8 cellular contexts compared by ENCODE assay signal in the genomic region with DNA sequence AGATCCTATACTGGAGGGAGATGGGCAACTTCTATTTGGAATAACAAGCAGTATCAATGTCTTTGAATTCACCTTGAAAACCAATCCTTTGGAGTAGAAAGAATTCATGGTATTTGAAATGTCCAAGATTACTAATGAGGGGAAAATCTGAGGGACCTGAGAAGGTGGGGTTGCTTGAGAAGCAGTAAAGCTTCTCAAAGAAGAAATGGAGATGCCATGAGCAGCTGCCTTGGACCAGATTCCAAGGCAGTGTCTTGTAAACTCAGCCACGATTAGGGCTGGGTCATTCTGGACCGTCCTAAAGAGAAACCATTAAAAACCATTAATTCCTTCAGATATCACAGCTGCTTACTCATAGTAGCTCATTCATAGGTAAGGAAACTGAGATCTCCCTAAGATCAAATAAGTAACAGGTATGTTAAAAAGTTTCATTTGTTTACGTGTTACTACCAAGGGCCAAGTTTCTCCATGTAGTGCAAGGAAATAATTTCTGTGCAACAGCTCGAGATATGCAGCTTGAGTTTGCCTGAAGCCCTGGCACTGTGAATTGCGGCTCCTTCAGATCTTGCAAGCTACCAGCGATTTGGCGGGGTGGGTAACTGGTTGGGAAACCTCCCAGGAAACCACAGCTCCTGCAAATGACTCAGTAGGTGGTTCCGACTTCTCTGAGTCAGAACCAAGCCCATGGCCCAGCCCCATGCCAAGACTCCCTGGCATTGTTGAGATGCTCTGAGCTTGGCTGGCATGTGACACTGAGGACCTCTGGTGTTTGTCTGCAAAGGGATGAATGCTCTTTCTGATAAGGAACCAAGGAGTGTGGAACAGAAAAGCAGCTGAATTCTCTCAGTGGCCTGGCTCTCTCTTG.
DNase-seq lines count a peak whose midpoint lies in the region; ATAC-seq and TF ChIP-seq lines count a peak whose summit lies in the region.

No MANE protein-coding gene starts in this region.

- H3K36me3 ChIP-seq in CD4-positive, alpha-beta memory T cell (ENCODE audit: insufficient read depth, low read length) = no peaks in the 10 kb centered on the region
- no peaks in the 10 kb centered on the region for H3K36me3 ChIP-seq in Peyer's patch

- H3K4me3 ChIP-seq in CD4-positive, alpha-beta memory T cell (ENCODE audit: low read length in 2 of 2) = no peak overlapping the region
- H3K4me3 ChIP-seq in Peyer's patch = no peak overlapping the region

- ATAC-seq in activated naive CD8-positive, alpha-beta T cell treated with anti-CD3 and anti-CD28 coated beads, Interleukin-2, amount 10 ng/mL, durations not matched to agents 7 days and 5 days (ENCODE audit: low read depth) = peak; percentile 33
- ATAC-seq in stimulated activated naive CD8-positive, alpha-beta T cell treated with anti-CD3 and anti-CD28 coated beads, Interleukin-15, amount 100 ng/mL, for 72 hours = peak; percentile 96
- ATAC-seq in HG02870 (IDR thresholded peaks at IDR 0.05; ENCODE audit: unreplicated experiment) = no peak

- intact Hi-C loops in CD4-positive, alpha-beta memory T cell (cut with micrococcal nuclease) = loop anchor here (1.0 to 5.0 kb wide), 6 partner anchors 345 to 1240 kb away; no protein-coding TSS in a partner anchor

- no peak for TF ChIP-seq POLR2A in Peyer's patch (IDR thresholded peaks at IDR 0.05)

- H3K27me3 ChIP-seq in CD4-positive, alpha-beta memory T cell (ENCODE audit: insufficient read depth, low read length) = no peaks in the 10 kb centered on the region
- H3K27me3 ChIP-seq in Peyer's patch = no peaks in the 10 kb centered on the region

- no peaks in the 10 kb centered on the region for H3K9me3 ChIP-seq in CD4-positive, alpha-beta memory T cell (ENCODE audit: control insufficient read depth in 1 of 2, low read length in 2 of 2)
- H3K9me3 ChIP-seq in Peyer's patch = no peaks in the 10 kb centered on the region

- H3K36me3 Mint-ChIP-seq in CD4-positive, alpha-beta memory T cell = no peaks in the 10 kb centered on the region
- no peaks in the 10 kb centered on the region for H3K36me3 Mint-ChIP-seq in activated naive CD8-positive, alpha-beta T cell treated with anti-CD3 and anti-CD28 coated beads, Interleukin-2, amount 10 ng/mL, durations not matched to agents 7 days and 5 days

- peak overlapping the region in 6 of 8 donors; percentile 5 to 65 (median 31) for H3K4me3 Mint-ChIP-seq in CD4-positive, alpha-beta memory T cell
- no peak overlapping the region for H3K4me3 Mint-ChIP-seq in activated naive CD8-positive, alpha-beta T cell treated with anti-CD3 and anti-CD28 coated beads, Interleukin-2, amount 10 ng/mL, durations not matched to agents 7 days and 5 days
- peak overlapping the region in 1 of 2 donors; percentile 26 for H3K4me3 Mint-ChIP-seq in stimulated activated naive CD8-positive, alpha-beta T cell treated with anti-CD3 and anti-CD28 coated beads, Interleukin-15, amount 100 ng/mL, for 72 hours

- peaks cover 9 to 25% (median 14%) of the 10 kb centered on the region in 4 donors for H3K4me1 Mint-ChIP-seq in CD4-positive, alpha-beta memory T cell
- H3K4me1 Mint-ChIP-seq in activated naive CD8-positive, alpha-beta T cell treated with anti-CD3 and anti-CD28 coated beads, Interleukin-2, amount 10 ng/mL, durations not matched to agents 7 days and 5 days = no peaks in the 10 kb centered on the region
- H3K4me1 Mint-ChIP-seq in stimulated activated naive CD8-positive, alpha-beta T cell treated with anti-CD3 and anti-CD28 coated beads, Interleukin-15, amount 100 ng/mL, for 72 hours = peaks cover 8% of the 10 kb centered on the region

- H3K4me1 ChIP-seq in CD4-positive, alpha-beta memory T cell (ENCODE audit: insufficient read depth, low read length) = peaks cover 14% of the 10 kb centered on the region
- H3K4me1 ChIP-seq in Peyer's patch = peaks cover 0 to 8% (median 0%) of the 10 kb centered on the region in 4 donors

- no peaks in the 10 kb centered on the region for H3K9me3 Mint-ChIP-seq in CD4-positive, alpha-beta memory T cell
- H3K9me3 Mint-ChIP-seq in activated naive CD8-positive, alpha-beta T cell treated with anti-CD3 and anti-CD28 coated beads, Interleukin-2, amount 10 ng/mL, durations not matched to agents 7 days and 5 days = no peaks in the 10 kb centered on the region
- no peaks in the 10 kb centered on the region for H3K9me3 Mint-ChIP-seq in stimulated activated naive CD8-positive, alpha-beta T cell treated with anti-CD3 and anti-CD28 coated beads, Interleukin-15, amount 100 ng/mL, for 72 hours

- no peak for TF ChIP-seq CTCF in Peyer's patch (IDR thresholded peaks at IDR 0.05)

- no peaks in the 10 kb centered on the region for H3K27me3 Mint-ChIP-seq in CD4-positive, alpha-beta memory T cell
- H3K27me3 Mint-ChIP-seq in activated naive CD8-positive, alpha-beta T cell treated with anti-CD3 and anti-CD28 coated beads, Interleukin-2, amount 10 ng/mL, durations not matched to agents 7 days and 5 days = peaks cover 28% of the 10 kb centered on the region
- peaks cover 41% of the 10 kb centered on the region for H3K27me3 Mint-ChIP-seq in stimulated activated naive CD8-positive, alpha-beta T cell treated with anti-CD3 and anti-CD28 coated beads, Interleukin-15, amount 100 ng/mL, for 72 hours

- CTCF ChIA-PET in CD4-positive, alpha-beta memory T cell (lab: Charles Lee; ENCODE audit: partially characterized antibody) = interaction anchor here (0.6 to 2.9 kb wide), 41 partner anchors 9 to 1241 kb away, joined by 3 to 22 read pairs (median 4); no protein-coding TSS in a partner anchor

- H3K27ac Mint-ChIP-seq in CD4-positive, alpha-beta memory T cell = peak overlapping the region in 4 of 7 donors; percentile 8 to 57 (median 55)
- H3K27ac Mint-ChIP-seq in activated naive CD8-positive, alpha-beta T cell treated with anti-CD3 and anti-CD28 coated beads, Interleukin-2, amount 10 ng/mL, durations not matched to agents 7 days and 5 days = no peak overlapping the region
- no peak overlapping the region for H3K27ac Mint-ChIP-seq in stimulated activated naive CD8-positive, alpha-beta T cell treated with anti-CD3 and anti-CD28 coated beads, Interleukin-15, amount 100 ng/mL, for 72 hours

- POLR2A ChIA-PET in CD4-positive, alpha-beta memory T cell (lab: Charles Lee; ENCODE audit: partially characterized antibody) = interaction anchor here (0.6 to 1.8 kb wide), 10 partner anchors 88 to 1816 kb away, joined by 3 to 8 read pairs (median 4); a partner anchor contains a TSS
- POLR2A ChIA-PET in activated naive CD8-positive, alpha-beta T cell treated with anti-CD3 and anti-CD28 coated beads, Interleukin-2, amount 10 ng/mL, durations not matched to agents 7 days and 5 days (lab: Charles Lee) = interaction anchor here (0.9 kb wide), 1 partner anchor 282 kb away, joined by 3 read pairs; no protein-coding TSS in a partner anchor

- H3K27ac ChIP-seq in CD4-positive, alpha-beta memory T cell (ENCODE audit: low read depth, low read length) = no peak overlapping the region
- no peak overlapping the region for H3K27ac ChIP-seq in Peyer's patch

- DNase-seq in CD4-positive, alpha-beta memory T cell = peak; percentile 52 to 86 (median 61)
- DNase-seq in RPMI7951 (ENCODE audit: low read depth) (peak; percentile 89), medulla oblongata (ENCODE audit: extremely low spot score) (peak; percentile 54), globus pallidus (ENCODE audit: low spot score) (no peak), Peyer's patch (no peak)
- no peak for DNase-seq in activated naive CD8-positive, alpha-beta T cell treated with anti-CD3 and anti-CD28 coated beads, Interleukin-2, amount 10 ng/mL, durations not matched to agents 7 days and 5 days
- DNase-seq in stimulated activated naive CD8-positive, alpha-beta T cell treated with anti-CD3 and anti-CD28 coated beads, Interleukin-15, amount 100 ng/mL, for 72 hours = peak; percentile 21 to 66

Comparison
In these comparisons a context has a peak if more than half of its experiments do, and no peak if none do; other contexts are left out.
1. DNase-seq: peak in CD4-positive, alpha-beta memory T cell (5 of 5), RPMI7951 (single experiment), medulla oblongata (single experiment) and stimulated activated naive CD8-positive, alpha-beta T cell treated with anti-CD3 and anti-CD28 coated beads, Interleukin-15, amount 100 ng/mL, for 72 hours (2 of 2); none in activated naive CD8-positive, alpha-beta T cell treated with anti-CD3 and anti-CD28 coated beads, Interleukin-2, amount 10 ng/mL, durations not matched to agents 7 days and 5 days (single experiment), globus pallidus (single experiment) and Peyer's patch (0 of 3).
2. H3K27ac Mint-ChIP-seq: peak in CD4-positive, alpha-beta memory T cell (4 of 7); none in activated naive CD8-positive, alpha-beta T cell treated with anti-CD3 and anti-CD28 coated beads, Interleukin-2, amount 10 ng/mL, durations not matched to agents 7 days and 5 days (single experiment) and stimulated activated naive CD8-positive, alpha-beta T cell treated with anti-CD3 and anti-CD28 coated beads, Interleukin-15, amount 100 ng/mL, for 72 hours (0 of 2).